Comparison of ENCODE assay signal across 8 cellular contexts in genomic region chr1:221741971-221742554, GRCh38. TPM values are rescaled to one million over a fixed set of nuclear protein-coding genes. Genes with fewer than 3 reads are reported as not detected.
DNase-seq lines count a peak whose midpoint lies in the region; ATAC-seq and TF ChIP-seq lines count a peak whose summit lies in the region.

Gene DUSP10 (minus strand): TSS chr1:221742089. CDS start chr1:221739744, 2,345 bp downstream.

- no peaks in the 10 kb centered on the region for H3K9me3 ChIP-seq in naive thymus-derived CD4-positive, alpha-beta T cell (ENCODE audit: control insufficient read depth in 2 of 3, low read length in 3 of 3)

- peaks cover 9 to 33% (median 17%) of the 10 kb centered on the region in 5 donors for H3K36me3 Mint-ChIP-seq in naive thymus-derived CD4-positive, alpha-beta T cell
- peaks cover 25% of the 10 kb centered on the region for H3K36me3 Mint-ChIP-seq in stimulated activated memory B cell treated with anti-CD40 and anti-IgM and Interleukin-4, amounts not matched to agents 10 μg/mL and 1 μg/mL and 100 μg/mL, for 72 hours

- peaks cover 0 to 8% (median 0%) of the 10 kb centered on the region in 3 experiments for H3K36me3 ChIP-seq in naive thymus-derived CD4-positive, alpha-beta T cell (ENCODE audit: control insufficient read depth in 2 of 3, insufficient read depth in 3 of 3, low read length in 3 of 3)

- H3K27me3 ChIP-seq in naive thymus-derived CD4-positive, alpha-beta T cell (ENCODE audit: control insufficient read depth in 2 of 2, insufficient read depth in 2 of 2, low read length in 2 of 2), result no peaks in the 10 kb centered on the region

- H3K4me1 Mint-ChIP-seq in naive thymus-derived CD4-positive, alpha-beta T cell, result peaks cover 0 to 31% (median 20%) of the 10 kb centered on the region in 7 donors
- H3K4me1 Mint-ChIP-seq in stimulated activated memory B cell treated with anti-CD40 and anti-IgM and Interleukin-4, amounts not matched to agents 10 μg/mL and 1 μg/mL and 100 μg/mL, for 72 hours, result peaks cover 29% of the 10 kb centered on the region

- peaks cover 9 to 17% of the 10 kb centered on the region in 2 donors for H3K4me1 ChIP-seq in naive thymus-derived CD4-positive, alpha-beta T cell (ENCODE audit: control insufficient read depth in 2 of 2, insufficient read depth in 2 of 2, low read length in 2 of 2)

- H3K4me3 ChIP-seq in LNCaP clone FGC (ENCODE audit: low read depth, low read length) (peak within 1 kb of the TSS; percentile 94), fibroblast of mammary gland (ENCODE audit: control insufficient read depth, low read depth, low read length) (peak within 1 kb of the TSS; percentile 98)
- peak within 1 kb of the TSS; percentile 85 for H3K4me3 ChIP-seq in naive thymus-derived CD4-positive, alpha-beta T cell (ENCODE audit: low read length)

- DNase-seq in EH (ENCODE audit: low read depth) (peak; percentile 100), GOT3 (lab: John Stamatoyannopoulos, UW) (peak; percentile 94), LNCaP clone FGC (ENCODE audit: low read depth) (peak; percentile 99), RPMI8226 (peak; percentile 100), fibroblast of mammary gland (ENCODE audit: low read depth) (peak; percentile 99)
- peak; percentile 96 for DNase-seq in activated T-helper 1 cell treated with anti-CD3 and anti-CD28 coated beads, Interleukin-2, amount 50 U/mL, for 16 hours (ENCODE audit: low read depth in 1 of 2, low spot score in 1 of 2)
- peak; percentile 88 to 100 (median 99) for DNase-seq in naive thymus-derived CD4-positive, alpha-beta T cell

- peak; percentile 91 for ATAC-seq in naive thymus-derived CD4-positive, alpha-beta T cell
- ATAC-seq in stimulated activated memory B cell treated with anti-CD40 and anti-IgM and Interleukin-4, amounts not matched to agents 10 μg/mL and 1 μg/mL and 100 μg/mL, for 72 hours, result peak; percentile 95

- H3K4me3 Mint-ChIP-seq in naive thymus-derived CD4-positive, alpha-beta T cell, result peak within 1 kb of the TSS in 1 of 10 donors; percentile 33
- H3K4me3 Mint-ChIP-seq in stimulated activated memory B cell treated with anti-CD40 and anti-IgM and Interleukin-4, amounts not matched to agents 10 μg/mL and 1 μg/mL and 100 μg/mL, for 72 hours, result no peak within 1 kb of the TSS

- TF ChIP-seq CTCF in LNCaP clone FGC (IDR thresholded peaks at IDR 0.05; ENCODE audit: control insufficient read depth, extremely low read depth, insufficient read depth), result no peak
- TF ChIP-seq CTCF in fibroblast of mammary gland (conservative IDR thresholded peaks at IDR 0.05; ENCODE audit: control insufficient read depth, insufficient read depth, low read depth, low read length), result no peak

- peaks cover 0 to 9% (median 0%) of the 10 kb centered on the region in 11 donors for H3K9me3 Mint-ChIP-seq in naive thymus-derived CD4-positive, alpha-beta T cell
- H3K9me3 Mint-ChIP-seq in stimulated activated memory B cell treated with anti-CD40 and anti-IgM and Interleukin-4, amounts not matched to agents 10 μg/mL and 1 μg/mL and 100 μg/mL, for 72 hours, result no peaks in the 10 kb centered on the region

- H3K27ac Mint-ChIP-seq in naive thymus-derived CD4-positive, alpha-beta T cell, result peak within 1 kb of the TSS in 3 of 9 donors; percentile 39 to 83 (median 50)
- no peak within 1 kb of the TSS for H3K27ac Mint-ChIP-seq in stimulated activated memory B cell treated with anti-CD40 and anti-IgM and Interleukin-4, amounts not matched to agents 10 μg/mL and 1 μg/mL and 100 μg/mL, for 72 hours

- no peaks in the 10 kb centered on the region for H3K27me3 Mint-ChIP-seq in naive thymus-derived CD4-positive, alpha-beta T cell
- no peaks in the 10 kb centered on the region for H3K27me3 Mint-ChIP-seq in stimulated activated memory B cell treated with anti-CD40 and anti-IgM and Interleukin-4, amounts not matched to agents 10 μg/mL and 1 μg/mL and 100 μg/mL, for 72 hours

- H3K27ac ChIP-seq in naive thymus-derived CD4-positive, alpha-beta T cell (ENCODE audit: low read depth, low read length), result peak within 1 kb of the TSS; percentile 94

- CTCF ChIA-PET in naive thymus-derived CD4-positive, alpha-beta T cell (lab: Charles Lee), result interaction anchor here (0.6 to 1.7 kb wide), 12 partner anchors 14 to 894 kb away, joined by 3 to 7 read pairs (median 3); no protein-coding TSS in a partner anchor

- intact Hi-C loops in naive thymus-derived CD4-positive, alpha-beta T cell (cut with micrococcal nuclease), result loop anchor here (1.0 to 10.0 kb wide), 28 partner anchors 16 to 1973 kb away; partner anchors contain the start of genes CAPN2 (in 1 of the 2), DISP1 (in 1 of the 2), EPRS1 (in 1 of the 2) and MIA3 (in 1 of the 2)

- POLR2A ChIA-PET in naive thymus-derived CD4-positive, alpha-beta T cell (lab: Charles Lee), result interaction anchor here (0.5 to 5.4 kb wide), 19 partner anchors 13 to 971 kb away, joined by 3 to 82 read pairs (median 4); partner anchors contain the start of genes AIDA and BROX

RNA-seq across cellular contexts. Expression of gene DUSP10, which starts in this region (rescaled TPM):
- total RNA-seq in naive thymus-derived CD4-positive, alpha-beta T cell, result 10 to 100 TPM in 3 of 5 experiments, 1 to 10 TPM in 2; 2.5 to 60.6 (median 19.0) TPM
- 1 to 10 TPM; 3.5 to 3.7 TPM for polyA plus RNA-seq in naive thymus-derived CD4-positive, alpha-beta T cell

Comparison
In these comparisons a context has a peak if more than half of its experiments do, and no peak if none do; other contexts are left out.
1. Peak in every context shown above with its lines: DNase-seq, ATAC-seq, H3K4me3 ChIP-seq and H3K27ac ChIP-seq.